8 cellular contexts compared by ENCODE assay signal in the genomic region with DNA sequence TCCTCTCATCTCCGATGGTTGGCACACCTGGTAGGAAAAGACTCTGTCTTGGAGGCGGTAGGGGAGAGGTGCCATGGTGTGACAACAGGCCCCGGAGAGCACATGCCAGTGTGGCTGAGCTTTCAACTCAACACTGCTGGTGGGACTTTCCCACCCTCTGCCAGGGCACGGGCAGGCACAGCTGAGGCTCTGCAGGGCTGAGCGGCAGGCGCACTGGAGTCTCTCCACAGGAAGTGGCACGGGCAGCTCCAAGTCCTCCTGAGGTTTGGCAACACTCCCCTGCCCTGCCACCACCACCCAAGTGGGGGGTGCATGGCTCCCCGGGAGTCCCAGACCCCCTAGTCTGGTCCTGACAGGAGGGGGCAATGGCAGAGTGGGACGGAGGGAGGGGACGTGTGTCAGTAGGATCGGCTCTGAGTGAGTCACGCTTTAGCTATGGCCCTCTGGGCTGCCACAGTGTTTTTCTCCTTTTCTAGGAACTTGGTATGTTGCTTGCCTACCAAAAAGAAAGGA.
A peak's percentile ranks its signal among the peaks of the same experiment; 100 is the strongest.
DNase-seq lines count a peak whose midpoint lies in the region; ATAC-seq lines count a peak whose summit lies in the region.

No MANE protein-coding gene starts in this region.

- 0 out of 2 replicates have a peak overlapping the region, but pooled peaks have one; percentile 67 for H3K27ac ChIP-seq in SK-N-MC

- no peaks in the 10 kb centered on the region for H3K9me3 ChIP-seq in SK-N-MC (ENCODE audit: low read depth, low read length)

- ATAC-seq in HG03354 (IDR thresholded peaks at IDR 0.05; ENCODE audit: poor library complexity, severe bottlenecking, unreplicated experiment) (no peak), HG02973 (IDR thresholded peaks at IDR 0.05; ENCODE audit: unreplicated experiment) (no peak)

- DNase-seq in AG20443 (ENCODE audit: low spot score) (peak; percentile 89), SK-N-MC (ENCODE audit: low read depth, low spot score) (no peak), amniotic epithelial cell (ENCODE audit: low read depth) (peak; percentile 74), kidney glomerular epithelial cell (lab: John Stamatoyannopoulos, UW) (peak; percentile 91), NCI-H446 treated with DMSO at 0.1 percent for 48 hours (lab: John Stamatoyannopoulos, UW) (no peak)
- peak; percentile 31 to 50 (median 44) for DNase-seq in stimulated activated naive CD4-positive, alpha-beta T cell (lab: John Stamatoyannopoulos, UW)

- no peak overlapping the region for H3K4me3 ChIP-seq in SK-N-MC

- H3K9ac ChIP-seq in SK-N-MC (ENCODE audit: insufficient read length), result no peak overlapping the region

- peaks cover 64% of the 10 kb centered on the region; the same call in 1 of the 2 replicates for H3K36me3 ChIP-seq in SK-N-MC (ENCODE audit: insufficient read depth, low read length)

Comparison
In these comparisons a context has a peak if more than half of its experiments do, and no peak if none do; other contexts are left out.
1. DNase-seq: peak in AG20443 (single experiment), amniotic epithelial cell (single experiment), kidney glomerular epithelial cell (single experiment) and stimulated activated naive CD4-positive, alpha-beta T cell (6 of 6); none in SK-N-MC (single experiment) and NCI-H446 treated with DMSO at 0.1 percent for 48 hours (single experiment).